In genomic region chr17:1684307-1685189, GRCh38 we compare ENCODE assay signal across 1 cellular context.
TF ChIP-seq lines count a peak whose summit lies in the region.

Gene PRPF8 (minus strand): TSS chr17:1684867. CDS start chr17:1684571, 296 bp downstream.

TF ChIP-seq in GM12878, 131 proteins besides CTCF, POLR2A, EP300 and RAD21 (continued from another document and continues in another):
- TF ChIP-seq FOXM1 (IDR thresholded peaks at IDR 0.05; ENCODE audit: low read depth, low read length) (no peak), ATF3 (IDR thresholded peaks at IDR 0.05; ENCODE audit: borderline replicate concordance, extremely low read depth, low read depth, low read length) (no peak), ZNF592 (IDR thresholded peaks at IDR 0.05) (no peak), YBX1 (IDR thresholded peaks at IDR 0.05) (no peak), PBX3 (IDR thresholded peaks at IDR 0.05; ENCODE audit: insufficient replicate concordance, low read depth, low read length) (peak; percentile 93), POLR2AphosphoS5 (IDR thresholded peaks at IDR 0.05; ENCODE audit: low read length) (peak; percentile 96), MLLT1 (IDR thresholded peaks at IDR 0.05) (no peak), HSF1 (IDR thresholded peaks at IDR 0.05; ENCODE audit: low read depth, low read length) (no peak), RFX5 (IDR thresholded peaks at IDR 0.05; ENCODE audit: low read depth, low read length) (no peak; the same call in 1 of the 2 replicates), TARDBP (IDR thresholded peaks at IDR 0.05; ENCODE audit: borderline replicate concordance) (0 out of 2 replicates have a peak, but pooled peaks have one; percentile 13), PAX5 (IDR thresholded peaks at IDR 0.05; ENCODE audit: borderline replicate concordance, low read depth, low read length) (no peak), ESRRA (IDR thresholded peaks at IDR 0.05; ENCODE audit: low read length) (0 out of 2 replicates have a peak, but pooled peaks have one; percentile 54), IRF5 (IDR thresholded peaks at IDR 0.05; ENCODE audit: borderline replicate concordance) (no peak), POLR2AphosphoS2 (IDR thresholded peaks at IDR 0.05; ENCODE audit: low read depth, low read length) (peak; percentile 90; the same call in 1 of the 2 replicates), IKZF1 (conservative IDR thresholded peaks at IDR 0.05) (peak; percentile 76), ZNF384 (IDR thresholded peaks at IDR 0.05; ENCODE audit: borderline replicate concordance, low read depth, low read length) (no peak), STAT3 (IDR thresholded peaks at IDR 0.05; ENCODE audit: low read depth, low read length) (no peak), HCFC1 (IDR thresholded peaks at IDR 0.05; ENCODE audit: low read length) (peak; percentile 64), E2F4 (IDR thresholded peaks at IDR 0.05; ENCODE audit: low read depth, low read length) (no peak), E2F8 (IDR thresholded peaks at IDR 0.05; ENCODE audit: low read depth, partially characterized antibody) (no peak), ZBTB33 (IDR thresholded peaks at IDR 0.05) (no peak), ZZZ3 (IDR thresholded peaks at IDR 0.05; ENCODE audit: control insufficient read depth, insufficient read length, low read depth) (no peak), SPI1 (IDR thresholded peaks at IDR 0.05; ENCODE audit: borderline replicate concordance, insufficient read depth, low read depth, low read length) (peak; percentile 44; the same call in 1 of the 2 replicates), RUNX3 (IDR thresholded peaks at IDR 0.05; ENCODE audit: low read length) (peak; percentile 52), PRDM15 (CRISPR knock-in tag; IDR thresholded peaks at IDR 0.05) (no peak), CHD1 (IDR thresholded peaks at IDR 0.05; ENCODE audit: low read depth, low read length) (0 out of 2 replicates have a peak, but pooled peaks have one; percentile 83), SMC3 (IDR thresholded peaks at IDR 0.05; ENCODE audit: borderline replicate concordance, low read length) (no peak), EZH2 (IDR thresholded peaks at IDR 0.05; ENCODE audit: borderline replicate concordance, control insufficient read depth, low read depth, low read length) (no peak), ATF7 (IDR thresholded peaks at IDR 0.05; ENCODE audit: low read depth) (no peak; the same call in 1 of the 2 replicates)
